In the genomic region with DNA sequence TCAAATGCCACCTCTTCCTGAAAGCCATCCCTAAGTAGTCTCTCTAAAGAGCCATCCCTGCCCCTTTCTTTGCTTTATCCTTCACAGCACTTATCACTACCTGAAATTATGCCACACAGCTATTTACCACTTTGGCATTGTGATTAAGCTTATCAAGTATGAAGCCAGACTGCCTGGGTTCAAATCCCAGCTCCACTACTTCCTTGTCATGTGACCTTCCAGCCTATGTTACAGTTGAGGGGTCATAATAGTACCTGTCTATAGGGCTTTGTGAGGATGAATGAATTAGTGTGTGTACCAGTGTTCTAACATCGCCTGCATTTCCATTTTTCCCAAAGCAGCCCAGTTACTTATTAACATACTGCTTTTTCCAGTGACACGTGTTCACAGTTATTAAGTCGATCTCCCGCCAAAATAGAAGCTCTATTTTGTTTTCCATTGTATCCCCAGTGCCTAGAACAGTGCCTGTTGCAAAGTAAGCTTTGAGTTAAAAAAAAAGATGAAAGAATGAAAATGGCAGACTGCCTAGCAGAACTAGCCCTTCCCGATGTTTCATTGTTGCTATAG, we compare ENCODE assay signal across 8 cellular contexts. TPM values are rescaled to one million over a fixed set of nuclear protein-coding genes. Genes with fewer than 3 reads are reported as not detected.
DNase-seq lines count a peak whose midpoint lies in the region; ATAC-seq and TF ChIP-seq lines count a peak whose summit lies in the region.

No MANE protein-coding gene starts in this region.

- peaks cover 6% of the 10 kb centered on the region for H3K4me1 ChIP-seq in SJSA1 (replicated peaks)
- peaks cover 5% of the 10 kb centered on the region; the same call in 1 of the 2 replicates for H3K4me1 ChIP-seq in iPS-20b (ENCODE audit: insufficient read depth, low read length)
- peaks cover 0 to 13% (median 9%) of the 10 kb centered on the region in 4 donors for H3K4me1 ChIP-seq in tibial artery

- H3K27me3 ChIP-seq in SJSA1 (replicated peaks) (no peaks in the 10 kb centered on the region), iPS-20b (ENCODE audit: insufficient read depth, low read length) (no peaks in the 10 kb centered on the region; the same call in 1 of the 2 replicates), tibial artery (no peaks in the 10 kb centered on the region)

- TF ChIP-seq CTCF in tibial artery (IDR thresholded peaks at IDR 0.05) = no peak
- no peak for TF ChIP-seq CTCF in type B pancreatic cell (conservative IDR thresholded peaks at IDR 0.05)

- H3K4me3 ChIP-seq in SJSA1 (peak overlapping the region; percentile 52), iPS-20b (ENCODE audit: low read length) (peak overlapping the region; percentile 67), tibial artery (peak overlapping the region; percentile 63 to 73)

- no peaks in the 10 kb centered on the region for H3K27me3 Mint-ChIP-seq in activated naive CD4-positive, alpha-beta T cell treated with anti-CD3 and anti-CD28 coated beads for 36 hours (ENCODE audit: low read depth)
- H3K27me3 Mint-ChIP-seq in type B pancreatic cell = no peaks in the 10 kb centered on the region

- peak overlapping the region; percentile 62; the same call in 1 of the 2 replicates for H3K9ac ChIP-seq in iPS-20b (ENCODE audit: low read depth, low read length)

- H3K36me3 ChIP-seq in SJSA1 (peaks cover 10% of the 10 kb centered on the region; the same call in 1 of the 2 replicates), iPS-20b (ENCODE audit: insufficient read depth, low read depth, low read length) (no peaks in the 10 kb centered on the region), tibial artery (no peaks in the 10 kb centered on the region)

- CTCF ChIA-PET in activated naive CD4-positive, alpha-beta T cell treated with anti-CD3 and anti-CD28 coated beads for 36 hours (lab: Charles Lee) = interaction anchor here (0.6 to 3.7 kb wide), 17 partner anchors 9 to 236 kb away, joined by 3 to 21 read pairs (median 3); a partner anchor contains a TSS

- H3K4me3 Mint-ChIP-seq in activated naive CD4-positive, alpha-beta T cell treated with anti-CD3 and anti-CD28 coated beads for 36 hours = no peak overlapping the region
- no peak overlapping the region for H3K4me3 Mint-ChIP-seq in type B pancreatic cell

- no peak for ATAC-seq in GM19397 (IDR thresholded peaks at IDR 0.05; ENCODE audit: unreplicated experiment)

- DNase-seq in activated naive CD4-positive, alpha-beta T cell treated with anti-CD3 and anti-CD28 coated beads for 36 hours = peak; percentile 30
- DNase-seq in activated naive CD4-positive, alpha-beta T cell (lab: John Stamatoyannopoulos, UW) = no peak
- DNase-seq in SJSA1 (ENCODE audit: low read depth in 1 of 2, low spot score in 2 of 2) = no peak
- no peak for DNase-seq in tibial artery
- DNase-seq in type B pancreatic cell (ENCODE audit: extremely low spot score, unreplicated experiment) = no peak
- no peak for DNase-seq in UCSD-AML1 (lab: John Stamatoyannopoulos, UW; ENCODE audit: unreplicated experiment)

- peaks cover 20% of the 10 kb centered on the region for H3K4me1 Mint-ChIP-seq in activated naive CD4-positive, alpha-beta T cell treated with anti-CD3 and anti-CD28 coated beads for 36 hours (ENCODE audit: low read depth)
- no peaks in the 10 kb centered on the region for H3K4me1 Mint-ChIP-seq in type B pancreatic cell (ENCODE audit: unreplicated experiment)

- H3K36me3 Mint-ChIP-seq in activated naive CD4-positive, alpha-beta T cell treated with anti-CD3 and anti-CD28 coated beads for 36 hours (ENCODE audit: low read depth) = peaks cover 15% of the 10 kb centered on the region
- no peaks in the 10 kb centered on the region for H3K36me3 Mint-ChIP-seq in type B pancreatic cell

- H3K27ac ChIP-seq in SJSA1 = peak overlapping the region; percentile 32
- H3K27ac ChIP-seq in iPS-20b (ENCODE audit: low read length) = peak overlapping the region; percentile 5
- H3K27ac ChIP-seq in tibial artery = peak overlapping the region; percentile 75 to 76

- no peaks in the 10 kb centered on the region for H3K9me3 ChIP-seq in SJSA1 (replicated peaks)
- H3K9me3 ChIP-seq in iPS-20b (ENCODE audit: insufficient read depth, low read depth, low read length) = no peaks in the 10 kb centered on the region
- H3K9me3 ChIP-seq in tibial artery = no peaks in the 10 kb centered on the region

- intact Hi-C loops in activated naive CD4-positive, alpha-beta T cell treated with anti-CD3 and anti-CD28 coated beads for 36 hours (cut with micrococcal nuclease) = loop anchor here (1.0 kb wide), 1 partner anchor 46 kb away; no protein-coding TSS in a partner anchor
- intact Hi-C loops in tibial artery (cut with DNase I; ENCODE audit: low total_unique reads) = no loop called here

- H3K9me3 Mint-ChIP-seq in activated naive CD4-positive, alpha-beta T cell treated with anti-CD3 and anti-CD28 coated beads for 36 hours = no peaks in the 10 kb centered on the region
- no peaks in the 10 kb centered on the region for H3K9me3 Mint-ChIP-seq in type B pancreatic cell

- no peak overlapping the region for H3K27ac Mint-ChIP-seq in activated naive CD4-positive, alpha-beta T cell treated with anti-CD3 and anti-CD28 coated beads for 36 hours
- no peak overlapping the region for H3K27ac Mint-ChIP-seq in type B pancreatic cell

RNA-seq across cellular contexts. Expression of a gene that starts 32.8 kb away (rescaled TPM):
- 1 to 10 TPM; 6.1 to 6.7 TPM for total RNA-seq in activated naive CD4-positive, alpha-beta T cell treated with anti-CD3 and anti-CD28 coated beads for 36 hours
- 2.9 and 4.7 TPM in 2 replicates for total RNA-seq in SJSA1 (2014; rRNA removed; shearing (Covaris generic))
- total RNA-seq in type B pancreatic cell (ENCODE audit: low replicate concordance) = 6.7 and 10.7 TPM in 2 replicates

RNA-seq across cellular contexts. Expression of a gene that starts 33.2 kb away (rescaled TPM):
- total RNA-seq in activated naive CD4-positive, alpha-beta T cell treated with anti-CD3 and anti-CD28 coated beads for 36 hours = 100 to 1,000 TPM; 187 to 195 TPM
- 60.6 and 72.9 TPM in 2 replicates for total RNA-seq in SJSA1 (2014; rRNA removed; shearing (Covaris generic))
- total RNA-seq in type B pancreatic cell (ENCODE audit: low replicate concordance) = 48.4 and 84.9 TPM in 2 replicates

RNA-seq across cellular contexts. Expression of a gene that starts 52.4 kb away (rescaled TPM):
- 100 to 1,000 TPM in 1 of 2 experiments, 10 to 100 TPM in 1; 99.8 to 104 TPM for total RNA-seq in activated naive CD4-positive, alpha-beta T cell treated with anti-CD3 and anti-CD28 coated beads for 36 hours
- 24.6 and 25.5 TPM in 2 replicates for total RNA-seq in SJSA1 (2014; rRNA removed; shearing (Covaris generic))
- total RNA-seq in type B pancreatic cell (ENCODE audit: low replicate concordance) = 21.9 and 50.4 TPM in 2 replicates

Comparison
In these comparisons a context has a peak if more than half of its experiments do, and no peak if none do; other contexts are left out.
1. H3K27ac ChIP-seq: peak in every context shown above with its lines; median percentile 76 in tibial artery; 32 in SJSA1; 5 in iPS-20b.